In the genomic region with DNA sequence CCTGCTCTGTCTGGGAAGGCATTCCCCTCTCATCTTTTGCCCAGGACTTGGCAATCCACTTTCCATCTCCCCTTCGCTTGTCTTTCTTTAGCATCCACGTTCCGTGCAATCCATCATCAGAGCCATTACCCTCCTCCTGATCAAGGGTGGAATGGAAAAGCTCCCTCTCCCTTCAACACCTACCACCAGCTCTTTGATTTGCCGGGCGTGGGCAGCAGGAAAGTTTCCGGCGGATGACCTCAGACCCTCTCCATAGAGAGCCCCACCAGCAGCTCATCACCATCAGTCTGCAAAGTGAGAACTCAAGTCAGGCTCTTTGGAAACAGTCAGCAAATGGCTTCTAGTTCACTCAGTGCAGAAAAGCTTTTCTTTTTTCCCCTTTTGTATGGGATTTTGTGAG, we compare ENCODE assay signal across 23 cellular contexts.
"Had no signal": no experiment of that assay in that cellular context is flagged by ENCODE, and none has a peak within 500 bp of the region (broad histone marks: within the 10 kb centered on the region; RNA-seq: fewer than 3 reads in every experiment).

No MANE protein-coding gene starts in this region.

- H3K9me3 ChIP-seq: gastrocnemius medialis, psoas muscle, right lobe of liver, tibial artery had no signal

- H3K4me1 Mint-ChIP-seq: immature natural killer cell; stimulated activated memory B cell treated with anti-CD40 and anti-IgM and Interleukin-4, amounts not matched to agents 10 μg/mL and 1 μg/mL and 100 μg/mL, for 72 hours had no signal

- H3K27me3 ChIP-seq: gastrocnemius medialis, right lobe of liver, spleen, tibial artery had no signal

- H3K36me3 ChIP-seq: gastrocnemius medialis, left ventricle myocardium inferior, spleen, tibial artery had no signal

- H3K27me3 Mint-ChIP-seq: stimulated activated memory B cell treated with anti-CD40 and anti-IgM and Interleukin-4, amounts not matched to agents 10 μg/mL and 1 μg/mL and 100 μg/mL, for 72 hours; stimulated activated naive CD8-positive, alpha-beta T cell treated with anti-CD3 and anti-CD28 coated beads, Interleukin-15, Interleukin-2, amounts not matched to agents 100 ng/mL and 50 ng/mL, for 24 hours had no signal

- DNase-seq: caudate nucleus; dorsolateral prefrontal cortex; effector memory CD4-positive, alpha-beta T cell; gastrocnemius medialis; immature natural killer cell; left ventricle myocardium inferior; mesenchymal stem cell; naive thymus-derived CD4-positive, alpha-beta T cell; occipital lobe; psoas muscle; retina; right lobe of liver; spleen; stimulated activated CD4-positive, alpha-beta T cell treated with anti-CD3 and anti-CD28 coated beads, Interleukin-15, amount 100 ng/mL, for 24 hours; stimulated activated CD4-positive, alpha-beta T cell treated with anti-CD3 and anti-CD28 coated beads, Interleukin-1b, Interleukin-23, amount 100 ng/mL, for 48 hours; stimulated activated CD4-positive, alpha-beta T cell treated with anti-CD3 and anti-CD28 coated beads, Interleukin-4, amount 100 ng/mL, for 24 hours; tibial artery had no signal

- H3K9me3 Mint-ChIP-seq: immature natural killer cell had no signal

- H3K4me3 Mint-ChIP-seq: immature natural killer cell; naive thymus-derived CD4-positive, alpha-beta T cell; neural crest cell; stimulated activated memory B cell treated with anti-CD40 and anti-IgM and Interleukin-4, amounts not matched to agents 10 μg/mL and 1 μg/mL and 100 μg/mL, for 72 hours; stimulated activated naive CD8-positive, alpha-beta T cell treated with anti-CD3 and anti-CD28 coated beads, Interleukin-15, Interleukin-2, amounts not matched to agents 100 ng/mL and 50 ng/mL, for 24 hours had no signal

- H2AFZ ChIP-seq: parathyroid adenoma had no signal

- H3K4me3 ChIP-seq: coronary artery, dorsolateral prefrontal cortex, gastrocnemius medialis, left ventricle myocardium inferior, lung, psoas muscle, right lobe of liver, spleen, tibial artery had no signal

- H3K27ac Mint-ChIP-seq: immature natural killer cell; stimulated activated memory B cell treated with anti-CD40 and anti-IgM and Interleukin-4, amounts not matched to agents 10 μg/mL and 1 μg/mL and 100 μg/mL, for 72 hours; stimulated activated naive CD8-positive, alpha-beta T cell treated with anti-CD3 and anti-CD28 coated beads, Interleukin-15, Interleukin-2, amounts not matched to agents 100 ng/mL and 50 ng/mL, for 24 hours had no signal

- H3K4me1 ChIP-seq: gastrocnemius medialis, left ventricle myocardium inferior, parathyroid adenoma, psoas muscle, right lobe of liver, spleen had no signal

- H3K27ac ChIP-seq: coronary artery, dorsolateral prefrontal cortex, gastrocnemius medialis, left ventricle myocardium inferior, parathyroid adenoma, psoas muscle, right lobe of liver, tibial artery had no signal

- H3K79me2 ChIP-seq: parathyroid adenoma had no signal

- H3K9ac ChIP-seq: parathyroid adenoma had no signal

- H3K36me3 Mint-ChIP-seq: immature natural killer cell; stimulated activated memory B cell treated with anti-CD40 and anti-IgM and Interleukin-4, amounts not matched to agents 10 μg/mL and 1 μg/mL and 100 μg/mL, for 72 hours had no signal
